Comparison of ENCODE assay signal across 8 cellular contexts in genomic region chr20:1764136-1765033, GRCh38.
DNase-seq lines count a peak whose midpoint lies in the region; ATAC-seq, FAIRE-seq and TF ChIP-seq lines count a peak whose summit lies in the region.

No MANE protein-coding gene starts in this region.

- H3K9me3 ChIP-seq in small intestine (ENCODE audit: control insufficient read depth, low read depth), result no peaks in the 10 kb centered on the region

- no peaks in the 10 kb centered on the region; the same call in 1 of the 2 replicates for H3K27me3 Mint-ChIP-seq in HFFc6 (ENCODE audit: insufficient read depth)

- H3K4me1 ChIP-seq in small intestine (ENCODE audit: control insufficient read depth in 2 of 2, insufficient read depth in 1 of 2, low read depth in 1 of 2, low read length in 1 of 2), result no peaks in the 10 kb centered on the region

- no peaks in the 10 kb centered on the region for H3K27me3 ChIP-seq in small intestine (ENCODE audit: control insufficient read depth in 2 of 2, insufficient read depth in 2 of 2, low read length in 2 of 2)

- peak; percentile 88 for TF ChIP-seq CTCF in HFFc6 (IDR thresholded peaks at IDR 0.05)

- 23 to 27% (median 27%) methylated on average over 15 of the region's 15 CpGs for WGBS in small intestine, 3 donors

- H3K4me3 ChIP-seq in small intestine (ENCODE audit: low read depth in 1 of 2, low read length in 2 of 2), result no peak overlapping the region

- peak; percentile 15 for FAIRE-seq in small intestine (lab: Jason Lieb, UNC)

- H3K36me3 Mint-ChIP-seq in HFFc6 (ENCODE audit: low read depth), result no peaks in the 10 kb centered on the region

- H3K27ac ChIP-seq in small intestine (ENCODE audit: low read depth in 1 of 2, low read length in 1 of 2), result no peak overlapping the region

- no peaks in the 10 kb centered on the region for H3K36me3 ChIP-seq in small intestine (ENCODE audit: control insufficient read depth in 2 of 2, insufficient read depth in 2 of 2, low read length in 2 of 2)

- no peak overlapping the region for H3K27ac Mint-ChIP-seq in HFFc6

- DNase-seq in GDM1 (lab: John Stamatoyannopoulos, UW) (peak; percentile 60), HFFc6 (peak; percentile 59), NCI-H1694 (lab: John Stamatoyannopoulos, UW) (peak; percentile 39), T-helper 9 cell (peak; percentile 20), astrocyte of the hippocampus (ENCODE audit: low read depth, low spot score) (peak; percentile 90), hypothalamus (lab: John Stamatoyannopoulos, UW) (peak in 46 of 51 donors; percentile 4 to 84 (median 52)), small intestine (peak; percentile 82)

- no peak overlapping the region for H3K4me3 Mint-ChIP-seq in HFFc6

- H3K9me3 Mint-ChIP-seq in HFFc6, result no peaks in the 10 kb centered on the region

- ATAC-seq in HG03097 (IDR thresholded peaks at IDR 0.05; ENCODE audit: low FRiP score, unreplicated experiment), result no peak

- peaks cover 25% of the 10 kb centered on the region for H3K4me1 Mint-ChIP-seq in HFFc6 (ENCODE audit: low read depth)

Comparison
In these comparisons a context has a peak if more than half of its experiments do, and no peak if none do; other contexts are left out.
1. DNase-seq: peak in every context shown above with its lines; median percentile 90 in astrocyte of the hippocampus; 82 in small intestine; 60 in GDM1; 59 in HFFc6; 52 in hypothalamus; 39 in NCI-H1694; 20 in T-helper 9 cell.